ENCODE assay signal across 8 cellular contexts in the genomic region with DNA sequence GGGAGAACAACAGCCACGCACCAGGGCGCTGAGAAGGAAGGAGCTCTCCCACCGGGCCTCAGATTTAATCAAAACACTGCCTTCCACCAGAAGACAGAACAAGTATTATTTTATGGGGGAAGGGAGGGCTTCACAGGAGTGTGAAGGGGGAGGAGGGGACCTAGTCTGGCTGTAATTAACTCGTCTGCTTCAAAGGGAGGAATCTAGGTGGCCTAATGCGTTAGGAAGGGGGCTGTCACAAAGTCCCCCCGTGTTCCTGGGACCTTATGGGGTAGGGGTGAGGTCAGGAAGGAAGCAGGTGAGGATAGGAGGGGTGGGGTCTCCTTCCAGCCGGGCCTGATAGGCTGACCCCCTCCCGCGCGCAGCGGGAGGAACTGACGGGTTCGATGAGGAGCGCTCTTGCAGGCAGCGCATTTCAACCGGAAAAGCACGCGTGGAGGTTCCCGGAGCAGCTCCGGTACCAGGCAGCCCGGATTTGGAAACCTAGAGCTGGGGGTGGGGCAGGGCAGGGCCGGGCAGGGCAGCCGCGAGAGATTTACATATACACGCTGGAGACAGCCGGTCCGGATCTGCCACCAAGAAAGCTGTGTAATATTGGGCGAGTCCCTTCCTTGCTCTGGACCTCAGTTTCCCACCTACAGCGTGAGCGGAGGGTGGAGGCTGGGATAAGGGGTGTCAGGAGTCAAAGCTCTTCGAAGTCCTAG. TPM values are rescaled to one million over a fixed set of nuclear protein-coding genes. Genes with fewer than 3 reads are reported as not detected.
DNase-seq lines count a peak whose midpoint lies in the region; ATAC-seq, FAIRE-seq and TF ChIP-seq lines count a peak whose summit lies in the region.

No MANE protein-coding gene starts in this region.

- no peak for TF ChIP-seq EP300 in ovary (IDR thresholded peaks at IDR 0.05)

- H3K27me3 ChIP-seq in HUES48 (ENCODE audit: control insufficient read depth, insufficient read depth, low read length), result peaks cover 26% of the 10 kb centered on the region
- no peaks in the 10 kb centered on the region for H3K27me3 ChIP-seq in ovary

- CTCF ChIA-PET in AG04449 (lab: Yijun Ruan, JAX), result interaction anchor here (0.6 to 2.3 kb wide), 10 partner anchors 15 to 164 kb away, joined by 3 to 13 read pairs (median 3); no protein-coding TSS in a partner anchor

- H3K4me3 ChIP-seq in AG04449 (ENCODE audit: low read depth, low read length) (peak overlapping the region; percentile 85), HUES48 (ENCODE audit: low read depth, low read length) (peak overlapping the region; percentile 74), ovary (peak overlapping the region; percentile 66)

- H3K4me1 ChIP-seq in HUES48 (ENCODE audit: control insufficient read depth, insufficient read depth, low read length) (peaks cover 36% of the 10 kb centered on the region), ovary (ENCODE audit: insufficient read depth) (peaks cover 4% of the 10 kb centered on the region)

- TF ChIP-seq CTCF in AG04449 (IDR thresholded peaks at IDR 0.05; ENCODE audit: insufficient read depth, low read length, missing control alignments), result no peak
- no peak for TF ChIP-seq CTCF in glutamatergic neuron (IDR thresholded peaks at IDR 0.05; ENCODE audit: partially characterized antibody, unreplicated experiment)
- no peak for TF ChIP-seq CTCF in ovary (IDR thresholded peaks at IDR 0.05)

- H3K4me1 Mint-ChIP-seq in activated T-helper 17 cell treated with anti-CD3 and anti-CD28 coated beads, Interleukin-2, amount 50 U/mL, for 72 hours, result peaks cover 5% of the 10 kb centered on the region
- H3K4me1 Mint-ChIP-seq in glutamatergic neuron (ENCODE audit: low read depth, unreplicated experiment), result peaks cover 42% of the 10 kb centered on the region

- H3K4me3 Mint-ChIP-seq in activated T-helper 17 cell treated with anti-CD3 and anti-CD28 coated beads, Interleukin-2, amount 50 U/mL, for 72 hours, result peak overlapping the region; percentile 88
- peak overlapping the region; percentile 96 for H3K4me3 Mint-ChIP-seq in glutamatergic neuron (ENCODE audit: unreplicated experiment)

- H3K9me3 ChIP-seq in HUES48 (ENCODE audit: control insufficient read depth, insufficient read depth, low read length) (no peaks in the 10 kb centered on the region), ovary (no peaks in the 10 kb centered on the region)

- POLR2A ChIA-PET in AG04449 (lab: Yijun Ruan, JAX), result interaction anchor here (0.7 to 1.6 kb wide), 7 partner anchors 9 to 166 kb away, joined by 3 to 8 read pairs (median 3); no protein-coding TSS in a partner anchor

- TF ChIP-seq POLR2A in ovary (IDR thresholded peaks at IDR 0.05), result no peak
- TF ChIP-seq POLR2A in GM12891 (IDR thresholded peaks at IDR 0.05; ENCODE audit: low read depth, low read length), result no peak

- DNase-seq in AG04449 (ENCODE audit: low read depth, low spot score), result no peak
- peak; percentile 28 for DNase-seq in glutamatergic neuron
- peak; percentile 34 to 60 (median 56) for DNase-seq in ovary
- DNase-seq in GM12891 (ENCODE audit: insufficient read length, low spot score), result no peak

- H3K27me3 Mint-ChIP-seq in activated T-helper 17 cell treated with anti-CD3 and anti-CD28 coated beads, Interleukin-2, amount 50 U/mL, for 72 hours, result peaks cover 3% of the 10 kb centered on the region
- H3K27me3 Mint-ChIP-seq in glutamatergic neuron (ENCODE audit: unreplicated experiment), result peaks cover 25% of the 10 kb centered on the region

- H3K36me3 Mint-ChIP-seq in activated T-helper 17 cell treated with anti-CD3 and anti-CD28 coated beads, Interleukin-2, amount 50 U/mL, for 72 hours (ENCODE audit: low read depth), result no peaks in the 10 kb centered on the region
- H3K36me3 Mint-ChIP-seq in glutamatergic neuron (ENCODE audit: unreplicated experiment), result no peaks in the 10 kb centered on the region

- H3K36me3 ChIP-seq in HUES48 (ENCODE audit: control insufficient read depth, insufficient read depth, low read length) (no peaks in the 10 kb centered on the region), ovary (no peaks in the 10 kb centered on the region)

- ATAC-seq in activated T-helper 17 cell treated with anti-CD3 and anti-CD28 coated beads, Interleukin-2, amount 50 U/mL, for 72 hours (replicated peaks), result peak; percentile 11
- no peak for ATAC-seq in HG03354 (IDR thresholded peaks at IDR 0.05; ENCODE audit: poor library complexity, severe bottlenecking, unreplicated experiment)
- no peak for ATAC-seq in HG03108 (IDR thresholded peaks at IDR 0.05; ENCODE audit: unreplicated experiment)

- no peak for FAIRE-seq in GM12891 (lab: Jason Lieb, UNC)

- peak overlapping the region; percentile 33 for H3K27ac Mint-ChIP-seq in activated T-helper 17 cell treated with anti-CD3 and anti-CD28 coated beads, Interleukin-2, amount 50 U/mL, for 72 hours
- H3K27ac Mint-ChIP-seq in glutamatergic neuron (ENCODE audit: unreplicated experiment), result peak overlapping the region; percentile 86

- H3K9ac ChIP-seq in HUES48 (ENCODE audit: low read depth, low read length), result no peak overlapping the region

- WGBS in ovary, 3 donors, result 7 to 9% (median 7%) methylated on average over 31 of the region's 31 CpGs

- H3K27ac ChIP-seq in HUES48 (ENCODE audit: low read depth, low read length) (peak overlapping the region; percentile 16), ovary (no peak overlapping the region)

- no peaks in the 10 kb centered on the region for H3K9me3 Mint-ChIP-seq in activated T-helper 17 cell treated with anti-CD3 and anti-CD28 coated beads, Interleukin-2, amount 50 U/mL, for 72 hours
- peaks cover 13% of the 10 kb centered on the region for H3K9me3 Mint-ChIP-seq in glutamatergic neuron (ENCODE audit: unreplicated experiment)

- intact Hi-C loops in ovary (cut with DNase I), result loop anchor here in 3 of 4 donors (5.0 to 10.0 kb wide), 2 partner anchors 122 to 155 kb away; no protein-coding TSS in a partner anchor

TF ChIP-seq in GM12891, 5 proteins besides CTCF, POLR2A, EP300 and RAD21:
- TF ChIP-seq PAX5 (IDR thresholded peaks at IDR 0.05; ENCODE audit: insufficient read depth, low read length, severe bottlenecking), result no peak
- TF ChIP-seq POLR2AphosphoS5 (IDR thresholded peaks at IDR 0.05; ENCODE audit: low read depth, low read length), result no peak
- no peak for TF ChIP-seq SPI1 (IDR thresholded peaks at IDR 0.05; ENCODE audit: low read depth, low read length)
- no peak for TF ChIP-seq POU2F2 (IDR thresholded peaks at IDR 0.05; ENCODE audit: low read depth, low read length)
- TF ChIP-seq TAF1 (IDR thresholded peaks at IDR 0.05; ENCODE audit: low read depth, low read length), result no peak

RNA-seq across cellular contexts. Expression of gene SHB, which starts 2.0 kb away (rescaled TPM):
- total RNA-seq in activated T-helper 17 cell treated with anti-CD3 and anti-CD28 coated beads, Interleukin-2, amount 50 U/mL, for 72 hours, result 1 to 10 TPM in 1 of 2 donors, under 1 TPM in 1; 0.95 to 1.7 TPM
- total RNA-seq in glutamatergic neuron (ENCODE audit: unreplicated experiment) (31.7 TPM), ovary (10 to 100 TPM in 2 of 7 donors, 1 to 10 TPM in 5; 5.7 to 23.8 (median 9.0) TPM)
- polyA plus RNA-seq in ovary, result 10 to 100 TPM in 1 of 2 donors, 1 to 10 TPM in 1; 3.5 to 15.7 TPM
- 2.7 TPM for polyA plus RNA-seq in GM12891 (2012; ENCODE audit: low read depth, missing spikeins)

Comparison
In these comparisons a context has a peak if more than half of its experiments do, and no peak if none do; other contexts are left out.
1. DNase-seq: peak in glutamatergic neuron (single experiment) and ovary (5 of 5); none in AG04449 (single experiment) and GM12891 (single experiment).
2. Peak in every context shown above with its lines, with median percentiles within 50 percentile points of each other: H3K4me3 ChIP-seq.